20 cellular contexts compared by ENCODE assay signal in genomic region chrX:133229361-133229760, GRCh38. TPM values are rescaled to one million over a fixed set of nuclear protein-coding genes. Genes with fewer than 3 reads are reported as not detected.
A peak's percentile ranks its signal among the peaks of the same experiment; 100 is the strongest.
DNase-seq lines count a peak whose midpoint lies in the region; ATAC-seq and TF ChIP-seq lines count a peak whose summit lies in the region.
"Had no signal": no experiment of that assay in that cellular context is flagged by ENCODE, and none has a peak within 500 bp of the region (broad histone marks: within the 10 kb centered on the region; RNA-seq: fewer than 3 reads in every experiment).

No MANE protein-coding gene starts in this region.

- H4K20me1 ChIP-seq in mammary epithelial cell (ENCODE audit: insufficient read depth, low read length) = no peaks in the 10 kb centered on the region
- H4K20me1 ChIP-seq: BLaER1 treated with 17β-estradiol and CSF1 and Interleukin-3, amounts not matched to agents 10 nM and 100 nM had no signal

- no peak overlapping the region for H3K4me3 ChIP-seq in mammary epithelial cell (replicated peaks in 1 of 3; ENCODE audit: insufficient read depth in 1 of 3, low read depth in 2 of 3, low read length in 3 of 3)
- H3K4me3 ChIP-seq in colonic mucosa = no peak overlapping the region
- H3K4me3 ChIP-seq in foreskin fibroblast (ENCODE audit: low read depth in 1 of 2, low read length in 2 of 2) = no peak overlapping the region
- H3K4me3 ChIP-seq: BLaER1 treated with 17β-estradiol and CSF1 and Interleukin-3, amounts not matched to agents 10 nM and 100 nM; thoracic aorta had no signal

- H3K4me2 ChIP-seq in mammary epithelial cell (ENCODE audit: insufficient read depth, low read depth, low read length) = peak overlapping the region; percentile 20
- H3K4me2 ChIP-seq: BLaER1 treated with 17β-estradiol and CSF1 and Interleukin-3, amounts not matched to agents 10 nM and 100 nM had no signal

- 40% methylated on average over 4 of the region's 4 CpGs for WGBS in mammary epithelial cell (ENCODE audit: low coverage, missing lambda C conversion rate)

- dilution Hi-C loops in mammary epithelial cell (cut with HindIII; ENCODE audit: low sequenced_read_pairs) = no loop called here

- H3K4me1 ChIP-seq in mammary epithelial cell (ENCODE audit: insufficient read depth, low read length) = peaks cover 12% of the 10 kb centered on the region
- H3K4me1 ChIP-seq in colonic mucosa = no peaks in the 10 kb centered on the region
- H3K4me1 ChIP-seq: BLaER1 treated with 17β-estradiol and CSF1 and Interleukin-3, amounts not matched to agents 10 nM and 100 nM had no signal

- H3K27ac ChIP-seq in mammary epithelial cell (ENCODE audit: insufficient read depth, low read depth, low read length) (no peak overlapping the region), colonic mucosa (no peak overlapping the region)
- H3K27ac ChIP-seq: BLaER1 treated with 17β-estradiol and CSF1 and Interleukin-3, amounts not matched to agents 10 nM and 100 nM; thoracic aorta had no signal

- no peaks in the 10 kb centered on the region for H3K79me2 ChIP-seq in mammary epithelial cell (ENCODE audit: insufficient read depth, low read length)

- intact Hi-C loops in mammary epithelial cell (cut with micrococcal nuclease) (no loop called here), colonic mucosa (cut with DNase I) (no loop called here)

- no peak overlapping the region for H2AFZ ChIP-seq in mammary epithelial cell (ENCODE audit: low read depth, low read length)

- CTCF ChIA-PET in mammary epithelial cell (lab: Charles Lee; ENCODE audit: low non-redundant PET) = no interaction called here

- no peak for ATAC-seq in HG02852 (IDR thresholded peaks at IDR 0.05; ENCODE audit: unreplicated experiment)
- ATAC-seq: SK-N-SH treated with all-trans-retinoic acid at 6 μM for 48 hours had no signal

- H3K27me3 ChIP-seq in mammary epithelial cell (ENCODE audit: insufficient read depth, low read length) (no peaks in the 10 kb centered on the region), colonic mucosa (no peaks in the 10 kb centered on the region)

- BruUV-seq in mammary epithelial cell (replicated peaks; lab: Mats Ljungman, UMichigan) = no TSS peak

- H3K9me3 ChIP-seq in mammary epithelial cell (replicated peaks; ENCODE audit: insufficient read depth, low read length) (no peaks in the 10 kb centered on the region), colonic mucosa (no peaks in the 10 kb centered on the region)
- H3K9me3 ChIP-seq: thoracic aorta had no signal

- H3K9ac ChIP-seq in mammary epithelial cell (ENCODE audit: insufficient read depth, low read length) = no peak overlapping the region
- no peak overlapping the region for H3K9ac ChIP-seq in colonic mucosa (ENCODE audit: low read depth in 2 of 2, low read length in 2 of 2)
- H3K9ac ChIP-seq: BLaER1 treated with 17β-estradiol and CSF1 and Interleukin-3, amounts not matched to agents 10 nM and 100 nM had no signal

- in situ Hi-C loops in mammary epithelial cell (cut with MboI; ENCODE audit: low sequenced_read_pairs in 2 of 2) = no loop called here

- no peak for TF ChIP-seq CTCF in mammary epithelial cell (conservative IDR thresholded peaks at IDR 0.05 in 1 of 2, IDR thresholded peaks at IDR 0.05 in 1 of 2; ENCODE audit: extremely low read depth in 1 of 2, insufficient read depth in 1 of 2, low read depth in 1 of 2, low read length in 2 of 2)
- TF ChIP-seq CTCF in colonic mucosa (IDR thresholded peaks at IDR 0.05) = no peak
- no peak for TF ChIP-seq CTCF in foreskin fibroblast (IDR thresholded peaks at IDR 0.05; ENCODE audit: low read depth, low read length)

- DNase-seq in Daoy (ENCODE audit: low read depth) (peak; percentile 47), LoVo (ENCODE audit: low spot score) (peak; percentile 27), mammary epithelial cell (peak; percentile 85), non-pigmented ciliary epithelial cell (ENCODE audit: low read depth) (peak; percentile 2), colonic mucosa (no peak), foreskin fibroblast (no peak)
- DNase-seq: activated CD4-positive, alpha-beta T cell treated with anti-CD3 and anti-CD28 coated beads, Interleukin-2, amount 10 ng/mL, durations not matched to agents 24 days and 14 days; activated T-cell treated with anti-CD3 and anti-CD28 coated beads for 4 hours; caudate nucleus; EL; NCI-H446 had no signal

- H3K36me3 ChIP-seq in mammary epithelial cell (ENCODE audit: insufficient read depth, low read length) = no peaks in the 10 kb centered on the region
- no peaks in the 10 kb centered on the region for H3K36me3 ChIP-seq in colonic mucosa
- H3K36me3 ChIP-seq: BLaER1 treated with 17β-estradiol and CSF1 and Interleukin-3, amounts not matched to agents 10 nM and 100 nM; thoracic aorta had no signal

RNA-seq across cellular contexts. Expression of gene TFDP3, which starts 11.2 kb away (rescaled TPM):
- not detected in 2 replicates for total RNA-seq in Daoy (2014; rRNA removed; shearing (Covaris generic))
- total RNA-seq in mammary epithelial cell = not detected
- polyA plus RNA-seq in mammary epithelial cell = not detected
- polyA minus RNA-seq in mammary epithelial cell = not detected
- total RNA-seq in colonic mucosa = not detected
- total RNA-seq: activated CD4-positive, alpha-beta T cell treated with anti-CD3 and anti-CD28 coated beads, Interleukin-2, amount 10 ng/mL, durations not matched to agents 24 days and 14 days; frontal cortex; LHCN-M2; liver; myocyte; osteocyte; thoracic aorta had no signal
- polyA plus RNA-seq: liver had no signal

Comparison
In these comparisons a context has a peak if more than half of its experiments do, and no peak if none do; other contexts are left out.
1. DNase-seq: peak in Daoy (single experiment), LoVo (single experiment), mammary epithelial cell (single experiment) and non-pigmented ciliary epithelial cell (single experiment); none in colonic mucosa (single experiment) and foreskin fibroblast (0 of 2).